In the genomic region with DNA sequence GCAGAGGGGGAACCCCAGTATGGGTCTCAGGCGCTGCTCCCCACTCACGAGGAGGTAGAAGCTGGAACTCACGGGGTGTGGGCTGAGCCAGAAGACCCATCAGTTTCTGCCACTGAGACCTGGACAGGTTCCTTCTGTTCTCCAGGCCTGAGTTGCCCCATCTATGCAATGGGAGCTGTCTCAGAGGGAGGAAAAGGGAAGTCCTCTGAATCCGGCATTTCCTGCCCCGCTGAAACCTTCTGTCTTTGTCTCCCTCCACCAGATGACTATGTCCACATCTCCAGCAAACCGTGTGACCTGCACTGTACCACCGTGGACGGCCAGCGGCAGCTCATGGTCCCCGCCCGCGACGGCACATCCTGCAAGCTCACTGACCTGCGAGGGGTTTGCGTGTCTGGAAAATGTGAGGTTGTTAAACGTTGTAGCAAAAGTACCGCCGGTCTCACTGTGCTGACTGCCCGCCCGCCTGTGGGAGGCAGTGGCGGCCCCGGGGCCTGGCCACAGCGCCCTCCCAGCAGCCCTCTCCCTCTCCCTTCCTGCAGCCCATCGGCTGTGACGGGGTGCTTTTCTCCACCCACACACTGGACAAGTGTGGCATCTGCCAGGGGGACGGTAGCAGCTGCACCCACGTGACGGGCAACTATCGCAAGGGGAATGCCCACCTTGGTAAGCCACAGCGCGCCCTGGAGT, we compare ENCODE assay signal across 1 cellular context.
TF ChIP-seq lines count a peak whose summit lies in the region.

No MANE protein-coding gene starts in this region.

TF ChIP-seq in WTC11, 78 proteins besides CTCF, POLR2A, EP300 and RAD21 (continued from another document):
- TF ChIP-seq, protein P1, sequence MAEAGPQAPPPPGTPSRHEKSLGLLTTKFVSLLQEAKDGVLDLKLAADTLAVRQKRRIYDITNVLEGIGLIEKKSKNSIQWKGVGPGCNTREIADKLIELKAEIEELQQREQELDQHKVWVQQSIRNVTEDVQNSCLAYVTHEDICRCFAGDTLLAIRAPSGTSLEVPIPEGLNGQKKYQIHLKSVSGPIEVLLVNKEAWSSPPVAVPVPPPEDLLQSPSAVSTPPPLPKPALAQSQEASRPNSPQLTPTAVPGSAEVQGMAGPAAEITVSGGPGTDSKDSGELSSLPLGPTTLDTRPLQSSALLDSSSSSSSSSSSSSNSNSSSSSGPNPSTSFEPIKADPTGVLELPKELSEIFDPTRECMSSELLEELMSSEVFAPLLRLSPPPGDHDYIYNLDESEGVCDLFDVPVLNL (CRISPR knock-in tag; IDR thresholded peaks at IDR 0.05; ENCODE audit: borderline replicate concordance, low read depth), result no peak
- TF ChIP-seq, protein P2, sequence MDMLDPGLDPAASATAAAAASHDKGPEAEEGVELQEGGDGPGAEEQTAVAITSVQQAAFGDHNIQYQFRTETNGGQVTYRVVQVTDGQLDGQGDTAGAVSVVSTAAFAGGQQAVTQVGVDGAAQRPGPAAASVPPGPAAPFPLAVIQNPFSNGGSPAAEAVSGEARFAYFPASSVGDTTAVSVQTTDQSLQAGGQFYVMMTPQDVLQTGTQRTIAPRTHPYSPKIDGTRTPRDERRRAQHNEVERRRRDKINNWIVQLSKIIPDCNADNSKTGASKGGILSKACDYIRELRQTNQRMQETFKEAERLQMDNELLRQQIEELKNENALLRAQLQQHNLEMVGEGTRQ (CRISPR knock-in tag; IDR thresholded peaks at IDR 0.05), result peak; percentile 62
